12 cellular contexts compared by ENCODE assay signal in the genomic region with DNA sequence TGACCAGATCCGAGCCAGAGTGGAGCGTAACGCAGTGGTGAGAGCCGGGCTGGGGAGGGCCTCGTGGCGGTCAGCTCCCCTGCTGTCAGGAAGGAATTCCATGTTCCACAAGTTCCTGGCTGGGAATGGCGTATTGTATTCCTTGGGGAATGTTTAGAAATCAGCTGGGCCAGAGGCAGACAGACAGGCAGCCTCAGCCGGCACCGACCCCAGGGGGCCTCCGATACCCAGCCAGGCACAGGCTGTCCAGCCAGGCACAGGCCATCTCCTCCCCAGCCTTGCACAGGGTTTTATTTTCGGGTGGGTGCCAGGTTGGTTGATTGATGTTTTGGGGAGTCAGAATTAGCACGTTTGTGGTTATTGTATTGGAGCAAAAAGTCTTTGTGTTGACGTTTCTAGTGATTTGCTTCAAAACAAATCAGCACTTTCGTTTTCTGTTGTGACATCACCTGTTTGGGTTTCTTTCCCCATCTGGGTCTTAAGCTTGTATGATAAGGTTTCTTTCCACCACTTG.
DNase-seq lines count a peak whose midpoint lies in the region; ATAC-seq, FAIRE-seq and TF ChIP-seq lines count a peak whose summit lies in the region.
"Had no signal": no experiment of that assay in that cellular context is flagged by ENCODE, and none has a peak within 500 bp of the region (broad histone marks: within the 10 kb centered on the region; RNA-seq: fewer than 3 reads in every experiment).

No MANE protein-coding gene starts in this region.

- H2AFZ ChIP-seq in MM.1S (ENCODE audit: low read length) (no peak overlapping the region), endothelial cell of umbilical vein (ENCODE audit: low read depth, low read length) (no peak overlapping the region)

- no peak for TF ChIP-seq POLR2A in endothelial cell of umbilical vein (IDR thresholded peaks at IDR 0.05; ENCODE audit: low read depth, low read length)

- H3K9me3 ChIP-seq in MM.1S (replicated peaks; ENCODE audit: insufficient read depth, low read length) (no peaks in the 10 kb centered on the region), endothelial cell of umbilical vein (replicated peaks; ENCODE audit: control insufficient read depth, insufficient read depth, low read length) (no peaks in the 10 kb centered on the region), stomach smooth muscle (ENCODE audit: control insufficient read depth in 2 of 2, low read length in 2 of 2) (no peaks in the 10 kb centered on the region)
- H3K9me3 ChIP-seq in CD8-positive, alpha-beta memory T cell (ENCODE audit: low read length) = no peaks in the 10 kb centered on the region

- H3K79me2 ChIP-seq in MM.1S (ENCODE audit: low read length) (no peaks in the 10 kb centered on the region), endothelial cell of umbilical vein (ENCODE audit: control insufficient read depth, insufficient read depth, low read length) (no peaks in the 10 kb centered on the region)

- H3K9ac ChIP-seq in MM.1S (ENCODE audit: low read length) (no peak overlapping the region), endothelial cell of umbilical vein (replicated peaks; ENCODE audit: extremely low read depth, insufficient read depth, low read length) (no peak overlapping the region), stomach smooth muscle (ENCODE audit: low read length in 2 of 2) (peak overlapping the region in 1 of 2 donors; percentile 47)

- no peaks in the 10 kb centered on the region for H3K9me1 ChIP-seq in endothelial cell of umbilical vein (replicated peaks; ENCODE audit: control insufficient read depth, extremely low read depth, insufficient read depth, low read length)

- H3K4me1 Mint-ChIP-seq in CD8-positive, alpha-beta memory T cell = no peaks in the 10 kb centered on the region

- peak overlapping the region; percentile 23; the same call in 1 of the 2 replicates for H3K27ac ChIP-seq in MM.1S (ENCODE audit: low read length)
- H3K27ac ChIP-seq in endothelial cell of umbilical vein (ENCODE audit: insufficient read depth, low read depth, low read length) = no peak overlapping the region
- peak overlapping the region; percentile 55 for H3K27ac ChIP-seq in stomach smooth muscle (ENCODE audit: low read length)
- H3K27ac ChIP-seq in CD8-positive, alpha-beta memory T cell (ENCODE audit: low read depth, low read length) = no peak overlapping the region

- H3K9me2 ChIP-seq in MM.1S (replicated peaks; ENCODE audit: insufficient read depth, low read length) = no peaks in the 10 kb centered on the region

- DNase-seq in MM.1S = peak; percentile 40
- DNase-seq in endothelial cell of umbilical vein (ENCODE audit: low read depth, low spot score) = peak; percentile 55
- DNase-seq in lung microvascular endothelial cell (ENCODE audit: low read depth in 2 of 2) = peak; percentile 74 to 93
- no peak for DNase-seq in NOMO-1 (lab: John Stamatoyannopoulos, UW; ENCODE audit: unreplicated experiment in 2 of 2)
- DNase-seq in CD8-positive, alpha-beta memory T cell = no peak
- DNase-seq in hippocampal formation (lab: John Stamatoyannopoulos, UW) = no peak
- DNase-seq: activated CD4-positive, alpha-beta T cell treated with anti-CD3 and anti-CD28 coated beads, Interleukin-2, amount 10 ng/mL, durations not matched to agents 24 days and 14 days; activated gamma-delta T cell treated with Interleukin-2 at 50 U/mL for 16 hours; CD4-positive, alpha-beta memory T cell; NCI-H524 had no signal

- dilution Hi-C loops in endothelial cell of umbilical vein (cut with MboI; ENCODE audit: extremely low pct_ligation_motif_present, low sequenced_read_pairs) = no loop called here

- BruUV-seq in endothelial cell of umbilical vein (replicated peaks; lab: Mats Ljungman, UMichigan) = no TSS peak

- CTCF ChIA-PET in endothelial cell of umbilical vein (lab: Charles Lee) = interaction anchor here (1.9 kb wide), 1 partner anchor 201 kb away, joined by 6 read pairs; no protein-coding TSS in a partner anchor
- CTCF ChIA-PET in CD8-positive, alpha-beta memory T cell (lab: Charles Lee) = no interaction called here

- POLR2A ChIA-PET in endothelial cell of umbilical vein (lab: Charles Lee) = no interaction called here
- POLR2A ChIA-PET in CD8-positive, alpha-beta memory T cell (lab: Charles Lee) = no interaction called here

- FAIRE-seq in endothelial cell of umbilical vein (lab: Jason Lieb, UNC) = peak; percentile 12

- ATAC-seq in GM21717 (IDR thresholded peaks at IDR 0.05; ENCODE audit: unreplicated experiment) = no peak

- H3K27ac Mint-ChIP-seq in CD8-positive, alpha-beta memory T cell = no peak overlapping the region
- H3K27ac Mint-ChIP-seq: activated CD4-positive, alpha-beta T cell treated with anti-CD3 and anti-CD28 coated beads, Interleukin-2, amount 10 ng/mL, durations not matched to agents 24 days and 14 days had no signal

- intact Hi-C loops in endothelial cell of umbilical vein (cut with micrococcal nuclease) = no loop called here

- H3K36me3 ChIP-seq in MM.1S (replicated peaks; ENCODE audit: insufficient read depth, low read length) (no peaks in the 10 kb centered on the region; the same call in 1 of the 2 replicates), endothelial cell of umbilical vein (ENCODE audit: control insufficient read depth in 2 of 2, extremely low read depth in 1 of 2, insufficient read depth in 2 of 2, low read length in 2 of 2) (peaks cover 0 to 17% of the 10 kb centered on the region in 2 experiments), stomach smooth muscle (ENCODE audit: control insufficient read depth in 2 of 2, insufficient read depth in 2 of 2, low read length in 2 of 2) (peaks cover 8 to 19% of the 10 kb centered on the region in 2 donors)
- H3K36me3 ChIP-seq in CD8-positive, alpha-beta memory T cell (ENCODE audit: insufficient read depth, low read length) = peaks cover 7% of the 10 kb centered on the region

- no peaks in the 10 kb centered on the region for H3K27me3 Mint-ChIP-seq in CD8-positive, alpha-beta memory T cell
- H3K27me3 Mint-ChIP-seq: activated CD4-positive, alpha-beta T cell treated with anti-CD3 and anti-CD28 coated beads, Interleukin-2, amount 10 ng/mL, durations not matched to agents 24 days and 14 days; CD4-positive, alpha-beta memory T cell had no signal

- no peaks in the 10 kb centered on the region for H3F3A ChIP-seq in MM.1S (ENCODE audit: insufficient read depth, low read length)

- H3K4me3 Mint-ChIP-seq in CD8-positive, alpha-beta memory T cell = no peak overlapping the region
- H3K4me3 Mint-ChIP-seq: activated CD4-positive, alpha-beta T cell treated with anti-CD3 and anti-CD28 coated beads, Interleukin-2, amount 10 ng/mL, durations not matched to agents 24 days and 14 days had no signal

- H3K4me3 ChIP-seq in MM.1S (ENCODE audit: low read length) (no peak overlapping the region), endothelial cell of umbilical vein (replicated peaks in 1 of 3; ENCODE audit: insufficient read depth in 1 of 3, low read depth in 1 of 3, low read length in 3 of 3) (no peak overlapping the region), stomach smooth muscle (ENCODE audit: low read length in 2 of 2) (peak overlapping the region in 1 of 2 donors; percentile 63)
- no peak overlapping the region for H3K4me3 ChIP-seq in CD8-positive, alpha-beta memory T cell (ENCODE audit: low read length)

- no peaks in the 10 kb centered on the region for H3K27me3 ChIP-seq in MM.1S (replicated peaks; ENCODE audit: insufficient read depth, low read length)
- H3K27me3 ChIP-seq in endothelial cell of umbilical vein (ENCODE audit: control insufficient read depth in 2 of 2, insufficient read depth in 2 of 2, low read length in 2 of 2) = no peaks in the 10 kb centered on the region
- no peaks in the 10 kb centered on the region for H3K27me3 ChIP-seq in stomach smooth muscle (ENCODE audit: control insufficient read depth in 1 of 2, insufficient read depth in 2 of 2, low read length in 2 of 2)
- no peaks in the 10 kb centered on the region for H3K27me3 ChIP-seq in CD8-positive, alpha-beta memory T cell (ENCODE audit: insufficient read depth, low read length, poor library complexity, severe bottlenecking)

- H3K9me3 Mint-ChIP-seq in CD8-positive, alpha-beta memory T cell = no peaks in the 10 kb centered on the region
- H3K9me3 Mint-ChIP-seq: activated CD4-positive, alpha-beta T cell treated with anti-CD3 and anti-CD28 coated beads, Interleukin-2, amount 10 ng/mL, durations not matched to agents 24 days and 14 days; CD4-positive, alpha-beta memory T cell had no signal

- TF ChIP-seq CTCF in MM.1S (IDR thresholded peaks at IDR 0.05; ENCODE audit: low read length) (no peak), endothelial cell of umbilical vein (IDR thresholded peaks at IDR 0.05; ENCODE audit: extremely low read depth in 1 of 2, insufficient read depth in 1 of 2, low read depth in 1 of 2, low read length in 2 of 2) (no peak)

- H3K4me2 ChIP-seq in MM.1S (ENCODE audit: low read depth, low read length) = no peak overlapping the region
- no peak overlapping the region for H3K4me2 ChIP-seq in endothelial cell of umbilical vein (ENCODE audit: insufficient read depth, low read length)

- H3K36me3 Mint-ChIP-seq in CD8-positive, alpha-beta memory T cell = peaks cover 5 to 52% (median 19%) of the 10 kb centered on the region in 3 donors

- H4K20me1 ChIP-seq in MM.1S (ENCODE audit: insufficient read depth, low read length) (no peaks in the 10 kb centered on the region), endothelial cell of umbilical vein (replicated peaks; ENCODE audit: control insufficient read depth, extremely low read depth, insufficient read depth, low read length) (no peaks in the 10 kb centered on the region)

- H3K4me1 ChIP-seq in MM.1S (ENCODE audit: low read length) = peaks cover 9% of the 10 kb centered on the region; the same call in 1 of the 2 replicates
- H3K4me1 ChIP-seq in endothelial cell of umbilical vein (ENCODE audit: control insufficient read depth, extremely low read depth, insufficient read depth, low read length) = no peaks in the 10 kb centered on the region
- H3K4me1 ChIP-seq in stomach smooth muscle (ENCODE audit: control insufficient read depth, insufficient read depth, low read length) = peaks cover 23% of the 10 kb centered on the region
- no peaks in the 10 kb centered on the region for H3K4me1 ChIP-seq in CD8-positive, alpha-beta memory T cell (ENCODE audit: insufficient read depth, low read length)

TF ChIP-seq in endothelial cell of umbilical vein, 7 proteins besides CTCF, POLR2A, EP300 and RAD21 (continues in another document):
- TF ChIP-seq GATA2 (IDR thresholded peaks at IDR 0.05; ENCODE audit: insufficient read depth, insufficient read length, low read depth, low read length) = no peak
- no peak for TF ChIP-seq POLR2AphosphoS5 (IDR thresholded peaks at IDR 0.05; ENCODE audit: insufficient read depth, low read depth, low read length)
- no peak for TF ChIP-seq JUN (IDR thresholded peaks at IDR 0.05; ENCODE audit: borderline replicate concordance, insufficient read depth, insufficient read length, low read depth)
- TF ChIP-seq EZH2 (IDR thresholded peaks at IDR 0.05; ENCODE audit: borderline replicate concordance, low read depth, low read length, severe bottlenecking) = no peak
- TF ChIP-seq, protein P1, sequence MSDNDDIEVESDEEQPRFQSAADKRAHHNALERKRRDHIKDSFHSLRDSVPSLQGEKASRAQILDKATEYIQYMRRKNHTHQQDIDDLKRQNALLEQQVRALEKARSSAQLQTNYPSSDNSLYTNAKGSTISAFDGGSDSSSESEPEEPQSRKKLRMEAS (IDR thresholded peaks at IDR 0.05; ENCODE audit: insufficient read depth, insufficient read length) = no peak
- TF ChIP-seq MYC (IDR thresholded peaks at IDR 0.05; ENCODE audit: low read depth, low read length) = no peak

Comparison
In these comparisons a context has a peak if more than half of its experiments do, and no peak if none do; other contexts are left out.
1. DNase-seq: peak in MM.1S (single experiment), endothelial cell of umbilical vein (single experiment) and lung microvascular endothelial cell (2 of 2); none in NOMO-1 (0 of 2), CD8-positive, alpha-beta memory T cell (0 of 5) and hippocampal formation (0 of 2).
2. H3K27ac ChIP-seq: peak in MM.1S (single experiment) and stomach smooth muscle (single experiment); none in endothelial cell of umbilical vein (single experiment) and CD8-positive, alpha-beta memory T cell (single experiment).